ENCODE assay signal across 9 cellular contexts in the genomic region with DNA sequence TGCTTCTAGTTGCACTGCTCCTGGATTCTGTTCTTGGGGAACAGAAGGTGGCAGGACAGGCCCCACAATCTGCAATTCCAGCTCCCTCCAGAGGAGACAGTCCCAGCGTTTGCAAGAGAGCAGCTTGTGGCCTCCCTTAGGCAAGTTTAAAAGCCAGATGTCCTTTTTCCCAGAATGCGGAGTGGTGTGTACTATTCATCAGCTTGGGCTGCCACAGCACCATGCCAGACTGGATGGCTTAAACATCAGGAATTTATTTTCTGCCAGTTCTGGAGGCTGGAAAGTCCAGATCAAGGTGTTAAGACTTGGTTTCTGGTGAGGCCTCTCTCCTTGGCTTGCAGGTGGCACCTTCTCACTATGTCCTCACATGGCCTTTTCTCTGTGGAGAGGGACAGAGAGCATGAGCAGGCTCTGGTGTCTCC. TPM values are rescaled to one million over a fixed set of nuclear protein-coding genes. Genes with fewer than 3 reads are reported as not detected.
A peak's percentile ranks its signal among the peaks of the same experiment; 100 is the strongest.
DNase-seq lines count a peak whose midpoint lies in the region; TF ChIP-seq lines count a peak whose summit lies in the region.
"Had no signal": no experiment of that assay in that cellular context is flagged by ENCODE, and none has a peak within 500 bp of the region (broad histone marks: within the 10 kb centered on the region; RNA-seq: fewer than 3 reads in every experiment).

No MANE protein-coding gene starts in this region.

- peaks cover 33% of the 10 kb centered on the region for H3K36me3 Mint-ChIP-seq in activated CD4-positive, alpha-beta T cell treated with anti-CD3 and anti-CD28 coated beads, Interleukin-2, amount 10 ng/mL, durations not matched to agents 24 days and 14 days (ENCODE audit: low read depth)
- no peaks in the 10 kb centered on the region for H3K36me3 Mint-ChIP-seq in progenitor cell of endocrine pancreas (ENCODE audit: insufficient read depth)

- H3K23ac ChIP-seq in neuronal stem cell (ENCODE audit: low read depth, low read length, poor library complexity), result no peak overlapping the region

- H3K4me2 ChIP-seq in neuronal stem cell (ENCODE audit: insufficient read depth, low read length, poor library complexity, severe bottlenecking), result no peak overlapping the region

- H3K27me3 Mint-ChIP-seq in activated CD4-positive, alpha-beta T cell treated with anti-CD3 and anti-CD28 coated beads, Interleukin-2, amount 10 ng/mL, durations not matched to agents 24 days and 14 days, result no peaks in the 10 kb centered on the region
- peaks cover 23% of the 10 kb centered on the region for H3K27me3 Mint-ChIP-seq in progenitor cell of endocrine pancreas
- H3K27me3 Mint-ChIP-seq: activated naive CD4-positive, alpha-beta T cell treated with anti-CD3 and anti-CD28 coated beads, Interleukin-2, amount 50 U/mL, for 24 hours had no signal

- no peaks in the 10 kb centered on the region for H3K79me1 ChIP-seq in neuronal stem cell (ENCODE audit: low read depth, low read length)

- no peak overlapping the region for H4K91ac ChIP-seq in neuronal stem cell (ENCODE audit: low read depth, low read length, poor library complexity)

- no peak overlapping the region for H4K8ac ChIP-seq in neuronal stem cell (ENCODE audit: low read depth, low read length)

- no peak overlapping the region for H3K27ac Mint-ChIP-seq in activated CD4-positive, alpha-beta T cell treated with anti-CD3 and anti-CD28 coated beads, Interleukin-2, amount 10 ng/mL, durations not matched to agents 24 days and 14 days
- peak overlapping the region; percentile 45 for H3K27ac Mint-ChIP-seq in progenitor cell of endocrine pancreas
- H3K27ac Mint-ChIP-seq: activated naive CD4-positive, alpha-beta T cell treated with anti-CD3 and anti-CD28 coated beads, Interleukin-2, amount 50 U/mL, for 24 hours had no signal

- H3K27ac ChIP-seq in brain microvascular endothelial cell, result no peak overlapping the region
- H3K27ac ChIP-seq in neuronal stem cell (replicated peaks; ENCODE audit: low read length), result no peak overlapping the region

- no peak overlapping the region for H3K9ac ChIP-seq in neuronal stem cell (ENCODE audit: low read depth, low read length, poor library complexity)

- H3K4me1 Mint-ChIP-seq in activated CD4-positive, alpha-beta T cell treated with anti-CD3 and anti-CD28 coated beads, Interleukin-2, amount 10 ng/mL, durations not matched to agents 24 days and 14 days, result peaks cover 63% of the 10 kb centered on the region
- peaks cover 10% of the 10 kb centered on the region for H3K4me1 Mint-ChIP-seq in progenitor cell of endocrine pancreas (ENCODE audit: low read depth)

- no peak overlapping the region for H3K18ac ChIP-seq in neuronal stem cell (ENCODE audit: low read length)

- peak; percentile 67 for DNase-seq in activated CD4-positive, alpha-beta T cell treated with anti-CD3 and anti-CD28 coated beads, Interleukin-2, amount 10 ng/mL, durations not matched to agents 24 days and 14 days
- DNase-seq in activated CD4-positive, alpha-beta T cell treated with anti-CD3 and anti-CD28 coated beads, Interleukin-2, amount 50 U/mL, for 1 hour, result no peak
- DNase-seq in NCI-H1694 treated with DMSO at 0.1 percent for 48 hours (lab: John Stamatoyannopoulos, UW) (peak; percentile 86), brain microvascular endothelial cell (peak; percentile 40), progenitor cell of endocrine pancreas (ENCODE audit: low spot score, unreplicated experiment) (no peak), neuronal stem cell (ENCODE audit: low spot score) (no peak), putamen (ENCODE audit: low spot score) (no peak), mucosa of gallbladder (ENCODE audit: low spot score) (no peak)

- H3K4me3 ChIP-seq in brain microvascular endothelial cell (ENCODE audit: low read depth, low read length), result no peak overlapping the region
- H3K4me3 ChIP-seq in neuronal stem cell (ENCODE audit: low read length in 2 of 2), result no peak overlapping the region

- H3K9me3 Mint-ChIP-seq in activated CD4-positive, alpha-beta T cell treated with anti-CD3 and anti-CD28 coated beads, Interleukin-2, amount 10 ng/mL, durations not matched to agents 24 days and 14 days, result no peaks in the 10 kb centered on the region
- peaks cover 7% of the 10 kb centered on the region for H3K9me3 Mint-ChIP-seq in progenitor cell of endocrine pancreas (ENCODE audit: low read depth)
- H3K9me3 Mint-ChIP-seq: activated naive CD4-positive, alpha-beta T cell treated with anti-CD3 and anti-CD28 coated beads, Interleukin-2, amount 50 U/mL, for 24 hours had no signal

- H3K36me3 ChIP-seq in brain microvascular endothelial cell (replicated peaks) (no peaks in the 10 kb centered on the region), neuronal stem cell (replicated peaks in 1 of 2; ENCODE audit: control insufficient read depth in 2 of 2, insufficient read depth in 2 of 2, low read length in 2 of 2) (peaks cover 23 to 74% of the 10 kb centered on the region in 2 donors)

- H3K4ac ChIP-seq in neuronal stem cell (ENCODE audit: low read length), result no peak overlapping the region

- H3K27me3 ChIP-seq in brain microvascular endothelial cell (replicated peaks), result no peaks in the 10 kb centered on the region
- no peaks in the 10 kb centered on the region for H3K27me3 ChIP-seq in neuronal stem cell (ENCODE audit: control insufficient read depth in 3 of 3, insufficient read depth in 3 of 3, low read depth in 1 of 3, low read length in 3 of 3)

- no peak overlapping the region for H2AFZ ChIP-seq in neuronal stem cell (ENCODE audit: low read length)

- no peak overlapping the region for H2BK12ac ChIP-seq in neuronal stem cell (ENCODE audit: low read length)

- no peak overlapping the region for H3K14ac ChIP-seq in neuronal stem cell (ENCODE audit: low read length)

- H3K4me1 ChIP-seq in neuronal stem cell (ENCODE audit: control insufficient read depth in 2 of 2, insufficient read depth in 1 of 2, low read depth in 1 of 2, low read length in 2 of 2), result peaks cover 12 to 29% of the 10 kb centered on the region in 2 donors

- TF ChIP-seq CTCF in brain microvascular endothelial cell (IDR thresholded peaks at IDR 0.05; ENCODE audit: low read depth, low read length, missing control alignments), result peak; percentile 79
- peak; percentile 53 for TF ChIP-seq CTCF in progenitor cell of endocrine pancreas (IDR thresholded peaks at IDR 0.05; ENCODE audit: unreplicated experiment)

- H3K4me3 Mint-ChIP-seq in activated CD4-positive, alpha-beta T cell treated with anti-CD3 and anti-CD28 coated beads, Interleukin-2, amount 10 ng/mL, durations not matched to agents 24 days and 14 days, result no peak overlapping the region
- H3K4me3 Mint-ChIP-seq in progenitor cell of endocrine pancreas (ENCODE audit: low read depth), result no peak overlapping the region
- H3K4me3 Mint-ChIP-seq: activated naive CD4-positive, alpha-beta T cell treated with anti-CD3 and anti-CD28 coated beads, Interleukin-2, amount 50 U/mL, for 24 hours had no signal

- intact Hi-C loops in activated CD4-positive, alpha-beta T cell treated with anti-CD3 and anti-CD28 coated beads, Interleukin-2, amount 10 ng/mL, durations not matched to agents 24 days and 14 days (cut with micrococcal nuclease), result no loop called here

- in situ Hi-C loops in brain microvascular endothelial cell (cut with HindIII; ENCODE audit: low pct_ligation_motif_present, low sequenced_read_pairs), result no loop called here

- WGBS in neuronal stem cell (ENCODE audit: extremely low coverage in 2 of 2, insufficient read length in 2 of 2, insufficient replicate concordance in 1 of 2), 2 donors, result no CpG with 5 or more reads among the region's 2 CpGs

- H2BK15ac ChIP-seq in neuronal stem cell (ENCODE audit: low read length), result no peak overlapping the region

- H2BK120ac ChIP-seq in neuronal stem cell (ENCODE audit: low read depth, low read length), result no peak overlapping the region

- H2BK5ac ChIP-seq in neuronal stem cell (ENCODE audit: low read length), result no peak overlapping the region

- no peak overlapping the region for H2AK5ac ChIP-seq in neuronal stem cell (ENCODE audit: low read depth, low read length)

- no peaks in the 10 kb centered on the region for H3K9me3 ChIP-seq in neuronal stem cell (replicated peaks in 1 of 2; ENCODE audit: control insufficient read depth in 2 of 2, insufficient read depth in 1 of 2, low read depth in 1 of 2, low read length in 2 of 2)

RNA-seq across cellular contexts. Expression of a gene that starts 11.7 kb away (rescaled TPM):
- 38.4 and 42.3 TPM in 2 replicates for total RNA-seq in activated CD4-positive, alpha-beta T cell treated with anti-CD3 and anti-CD28 coated beads, Interleukin-2, amount 10 ng/mL, durations not matched to agents 24 days and 14 days
- total RNA-seq in progenitor cell of endocrine pancreas, result 1.3 and 1.4 TPM in 2 replicates
- 42.5 TPM for polyA plus RNA-seq in neuronal stem cell (2013, experiment 1 of 2)
- polyA plus RNA-seq in neuronal stem cell (2013, experiment 2 of 2), result 40.0 TPM
- 2.7 TPM for total RNA-seq in mucosa of gallbladder

RNA-seq across cellular contexts. Expression of a gene that starts 47.3 kb away (rescaled TPM):
- total RNA-seq in activated CD4-positive, alpha-beta T cell treated with anti-CD3 and anti-CD28 coated beads, Interleukin-2, amount 10 ng/mL, durations not matched to agents 24 days and 14 days, result not detected in 2 replicates
- total RNA-seq in progenitor cell of endocrine pancreas (not detected in 2 replicates), mucosa of gallbladder (not detected)
- polyA plus RNA-seq in neuronal stem cell (2013, experiment 1 of 2), result 1.1 TPM
- polyA plus RNA-seq in neuronal stem cell (2013, experiment 2 of 2), result 1.2 TPM

RNA-seq across cellular contexts. Expression of a gene that starts 51.2 kb away (rescaled TPM):
- total RNA-seq in activated CD4-positive, alpha-beta T cell treated with anti-CD3 and anti-CD28 coated beads, Interleukin-2, amount 10 ng/mL, durations not matched to agents 24 days and 14 days, result not detected in 2 replicates
- total RNA-seq in progenitor cell of endocrine pancreas (not detected in 2 replicates), mucosa of gallbladder (0.37 TPM)
- polyA plus RNA-seq in neuronal stem cell (2013, experiment 1 of 2), result 0.14 TPM
- polyA plus RNA-seq in neuronal stem cell (2013, experiment 2 of 2), result 0.12 TPM

Comparison
In these comparisons a context has a peak if more than half of its experiments do, and no peak if none do; other contexts are left out.
1. DNase-seq: peak in activated CD4-positive, alpha-beta T cell treated with anti-CD3 and anti-CD28 coated beads, Interleukin-2, amount 10 ng/mL, durations not matched to agents 24 days and 14 days (single experiment), NCI-H1694 treated with DMSO at 0.1 percent for 48 hours (single experiment) and brain microvascular endothelial cell (single experiment); none in activated CD4-positive, alpha-beta T cell treated with anti-CD3 and anti-CD28 coated beads, Interleukin-2, amount 50 U/mL, for 1 hour (single experiment), progenitor cell of endocrine pancreas (single experiment), neuronal stem cell (single experiment), putamen (single experiment) and mucosa of gallbladder (single experiment).
2. RNA of a gene that starts 11.7 kb away (total RNA-seq): 38.4 to 42.3 TPM in activated CD4-positive, alpha-beta T cell treated with anti-CD3 and anti-CD28 coated beads, Interleukin-2, amount 10 ng/mL, durations not matched to agents 24 days and 14 days; 2.7 TPM in mucosa of gallbladder (single experiment) and 1.3 to 1.4 TPM in progenitor cell of endocrine pancreas; every median in the first group is over 10 times any median in the second.